12 cellular contexts compared by ENCODE assay signal in genomic region chr13:44238011-44238421, GRCh38.
DNase-seq lines count a peak whose midpoint lies in the region; ATAC-seq and TF ChIP-seq lines count a peak whose summit lies in the region.
"Had no signal": no experiment of that assay in that cellular context is flagged by ENCODE, and none has a peak within 500 bp of the region (broad histone marks: within the 10 kb centered on the region; RNA-seq: fewer than 3 reads in every experiment).

No MANE protein-coding gene starts in this region.

- no peak for TF ChIP-seq POLR2A in breast epithelium (IDR thresholded peaks at IDR 0.05)

- H3K9me3 ChIP-seq in breast epithelium (no peaks in the 10 kb centered on the region), mucosa of rectum (ENCODE audit: control insufficient read depth in 2 of 2, low read length in 2 of 2) (no peaks in the 10 kb centered on the region), aorta (ENCODE audit: control insufficient read depth, low read length) (no peaks in the 10 kb centered on the region)

- CTCF ChIA-PET in MCF 10A (lab: Yijun Ruan, JAX): interaction anchor here (0.6 to 0.8 kb wide), 2 partner anchors 190 to 1166 kb away, joined by 3 to 4 read pairs; no protein-coding TSS in a partner anchor

- H3K9ac ChIP-seq in mucosa of rectum (ENCODE audit: low read depth in 1 of 2, low read length in 2 of 2): peak overlapping the region in 1 of 2 donors; percentile 26

- no peak overlapping the region for H3K4me3 Mint-ChIP-seq in MCF 10A (ENCODE audit: unreplicated experiment)
- H3K4me3 Mint-ChIP-seq: activated CD8-positive, alpha-beta T cell treated with anti-CD3 and anti-CD28 coated beads for 36 hours had no signal

- intact Hi-C loops in breast epithelium (cut with DNase I; ENCODE audit: low total_unique reads) (no loop called here), MCF 10A (cut with micrococcal nuclease) (no loop called here), aorta (cut with DNase I) (loop anchor here (5.0 kb wide), 2 partner anchors 34 to 74 kb away; no protein-coding TSS in a partner anchor)

- POLR2A ChIA-PET in MCF 10A (lab: Yijun Ruan, JAX): interaction anchor here (0.6 to 8.8 kb wide), 6 partner anchors 65 to 197 kb away, joined by 3 to 127 read pairs (median 10); no protein-coding TSS in a partner anchor

- WGBS in aorta, 2 donors: 92 to 93% methylated on average over 3 of the region's 3 CpGs

- H3K27ac Mint-ChIP-seq in MCF 10A (ENCODE audit: low read depth, unreplicated experiment): no peak overlapping the region
- H3K27ac Mint-ChIP-seq: activated CD8-positive, alpha-beta T cell treated with anti-CD3 and anti-CD28 coated beads for 36 hours had no signal

- H3K27me3 Mint-ChIP-seq in MCF 10A (ENCODE audit: insufficient read depth, unreplicated experiment): no peaks in the 10 kb centered on the region

- no peaks in the 10 kb centered on the region for H3K9me3 Mint-ChIP-seq in MCF 10A (ENCODE audit: unreplicated experiment)
- H3K9me3 Mint-ChIP-seq: activated CD8-positive, alpha-beta T cell treated with anti-CD3 and anti-CD28 coated beads for 36 hours had no signal

- no peaks in the 10 kb centered on the region for H3K36me3 ChIP-seq in breast epithelium
- H3K36me3 ChIP-seq in mucosa of rectum (ENCODE audit: control insufficient read depth in 2 of 2, insufficient read depth in 2 of 2, low read length in 2 of 2): no peaks in the 10 kb centered on the region
- H3K36me3 ChIP-seq in aorta (ENCODE audit: control insufficient read depth in 1 of 2, insufficient read depth in 2 of 2, low read length in 1 of 2): no peaks in the 10 kb centered on the region

- H3K4me1 ChIP-seq in breast epithelium: no peaks in the 10 kb centered on the region
- peaks cover 0 to 4% of the 10 kb centered on the region in 2 donors for H3K4me1 ChIP-seq in mucosa of rectum (ENCODE audit: control insufficient read depth in 2 of 2, insufficient read depth in 2 of 2, low read length in 2 of 2)
- H3K4me1 ChIP-seq in aorta (ENCODE audit: control insufficient read depth in 1 of 2, insufficient read depth in 2 of 2, low read length in 2 of 2): peaks cover 6% of the 10 kb centered on the region in 2 donors

- H3K27me3 ChIP-seq in breast epithelium (no peaks in the 10 kb centered on the region), mucosa of rectum (ENCODE audit: control insufficient read depth in 2 of 2, insufficient read depth in 2 of 2, low read length in 2 of 2) (no peaks in the 10 kb centered on the region), aorta (ENCODE audit: control insufficient read depth in 1 of 2, insufficient read depth in 2 of 2, low read length in 1 of 2) (no peaks in the 10 kb centered on the region)

- peak overlapping the region; percentile 54 to 93 for H3K27ac ChIP-seq in breast epithelium
- peak overlapping the region; percentile 86 for H3K27ac ChIP-seq in epithelial cell of prostate
- H3K27ac ChIP-seq in mucosa of rectum (ENCODE audit: low read depth in 2 of 2, low read length in 2 of 2): peak overlapping the region; percentile 61 to 67
- peak overlapping the region; percentile 9 to 95 for H3K27ac ChIP-seq in aorta (ENCODE audit: low read depth in 1 of 2, low read length in 2 of 2)

- H3K4me1 Mint-ChIP-seq in MCF 10A (ENCODE audit: insufficient read depth, unreplicated experiment): peaks cover 24% of the 10 kb centered on the region

- ATAC-seq in aorta (ENCODE audit: low FRiP score): no peak

- BruUV-seq in MCF 10A (replicated peaks; lab: Mats Ljungman, UMichigan): no TSS peak

- TF ChIP-seq CTCF in breast epithelium (IDR thresholded peaks at IDR 0.05): no peak
- no peak for TF ChIP-seq CTCF in MCF 10A (IDR thresholded peaks at IDR 0.05; ENCODE audit: unreplicated experiment)

- DNase-seq in breast epithelium (ENCODE audit: low spot score in 2 of 2) (no peak), MCF 10A (ENCODE audit: unreplicated experiment) (no peak), epithelial cell of prostate (ENCODE audit: low read depth, low spot score) (peak; percentile 90), aorta (no peak), Kasumi-1 (lab: John Stamatoyannopoulos, UW) (no peak)
- DNase-seq in activated CD4-positive, alpha-beta T cell treated with anti-CD3 and anti-CD28 coated beads, Interleukin-2, amount 50 U/mL, for 4 hours: no peak
- no peak for DNase-seq in NK-92 treated with Interleukin-12 subunit alpha and Interleukin-12 subunit beta, amount 100 ng/mL, for 24 hours (lab: John Stamatoyannopoulos, UW)
- DNase-seq: NCI-H1105; retina; stimulated activated naive CD4-positive, alpha-beta T cell had no signal

- no peaks in the 10 kb centered on the region for H3K36me3 Mint-ChIP-seq in MCF 10A (ENCODE audit: insufficient read depth, unreplicated experiment)

- no peak overlapping the region for H3K4me3 ChIP-seq in breast epithelium
- no peak overlapping the region for H3K4me3 ChIP-seq in mucosa of rectum (ENCODE audit: low read length in 2 of 2)
- H3K4me3 ChIP-seq in aorta (ENCODE audit: low read length in 2 of 2): no peak overlapping the region

Comparison
In these comparisons a context has a peak if more than half of its experiments do, and no peak if none do; other contexts are left out.
1. intact Hi-C loops: an anchor here in aorta (5.0 kb wide); none called in breast epithelium and MCF 10A.